Comparison of ENCODE assay signal across 11 cellular contexts in genomic region chr3:42655980-42656679, GRCh38. TPM values are rescaled to one million over a fixed set of nuclear protein-coding genes. Genes with fewer than 3 reads are reported as not detected.
DNase-seq lines count a peak whose midpoint lies in the region; ATAC-seq, FAIRE-seq and TF ChIP-seq lines count a peak whose summit lies in the region.
"Had no signal": no experiment of that assay in that cellular context is flagged by ENCODE, and none has a peak within 500 bp of the region (broad histone marks: within the 10 kb centered on the region; RNA-seq: fewer than 3 reads in every experiment).

No MANE protein-coding gene starts in this region.

- peaks cover 25 to 70% of the 10 kb centered on the region in 2 experiments for H3K79me1 ChIP-seq in IMR-90 (ENCODE audit: low read depth in 1 of 2, low read length in 2 of 2)

- no peaks in the 10 kb centered on the region for H3K36me3 ChIP-seq in ACC112 (ENCODE audit: insufficient read depth, low read length)
- H3K36me3 ChIP-seq in IMR-90 (ENCODE audit: control insufficient read depth, insufficient read depth, low read length), result peaks cover 16% of the 10 kb centered on the region; the same call in 1 of the 2 replicates

- no peak for TF ChIP-seq POLR2A in IMR-90 (IDR thresholded peaks at IDR 0.05; ENCODE audit: low read depth, low read length)

- dilution Hi-C loops in IMR-90 (cut with HindIII; ENCODE audit: low sequenced_read_pairs, unreplicated experiment), result no loop called here

- TF ChIP-seq CTCF in IMR-90 (conservative IDR thresholded peaks at IDR 0.05; ENCODE audit: low read depth, low read length) (no peak), endothelial cell (IDR thresholded peaks at IDR 0.05; ENCODE audit: unreplicated experiment) (no peak), nephron (IDR thresholded peaks at IDR 0.05; ENCODE audit: unreplicated experiment in 3 of 3) (no peak)

- peak overlapping the region; percentile 2 for H2BK5ac ChIP-seq in IMR-90 (ENCODE audit: low read depth, low read length, poor library complexity, severe bottlenecking)

- CTCF ChIA-PET in IMR-90 (lab: Yijun Ruan, JAX), result no interaction called here

- H3K27ac ChIP-seq in ACC112 (ENCODE audit: low read depth, low read length) (no peak overlapping the region), IMR-90 (ENCODE audit: insufficient read depth, low read length) (no peak overlapping the region)

- H4K20me1 ChIP-seq in IMR-90 (ENCODE audit: insufficient read depth, low read length), result peaks cover 42% of the 10 kb centered on the region

- peak overlapping the region; percentile 88 for H3K4ac ChIP-seq in IMR-90 (ENCODE audit: low read depth, low read length)

- in situ Hi-C loops in IMR-90 (cut with MboI; ENCODE audit: low sequenced_read_pairs), result no loop called here

- no peaks in the 10 kb centered on the region for H3K9me3 Mint-ChIP-seq in endothelial cell (ENCODE audit: unreplicated experiment)
- no peaks in the 10 kb centered on the region for H3K9me3 Mint-ChIP-seq in nephron

- DNase-seq in IMR-90 (peak; percentile 45), endothelial cell (ENCODE audit: low spot score) (no peak), urothelium cell line (ENCODE audit: low spot score) (no peak), DMS79 treated with DMSO at 0.1 percent for 48 hours (lab: John Stamatoyannopoulos, UW) (no peak), NOMO-1 treated with DMSO at 0.1 percent for 48 hours (lab: John Stamatoyannopoulos, UW; ENCODE audit: unreplicated experiment) (no peak), epidermal melanocyte (ENCODE audit: insufficient read length, low spot score) (no peak)
- DNase-seq: activated effector memory CD4-positive, alpha-beta T cell treated with Interleukin-2 at 50 U/mL for 16 hours; NCI-H1930 had no signal

- H3K9ac ChIP-seq in IMR-90 (ENCODE audit: low read depth, low read length), result no peak overlapping the region

- H2BK15ac ChIP-seq in IMR-90 (ENCODE audit: low read depth, low read length), result no peak overlapping the region

- no peak overlapping the region for H2BK20ac ChIP-seq in IMR-90 (ENCODE audit: low read depth, low read length)

- peaks cover 47% of the 10 kb centered on the region for H3K79me2 ChIP-seq in ACC112 (ENCODE audit: control insufficient read depth, insufficient read depth, low read length, unreplicated experiment)

- no peak overlapping the region for H3K23ac ChIP-seq in IMR-90 (ENCODE audit: low read depth, low read length)

- no peak overlapping the region; a peak in 1 of 4 replicates for H4K8ac ChIP-seq in IMR-90 (ENCODE audit: low read depth in 2 of 2, low read length in 2 of 2)

- intact Hi-C loops in IMR-90 (cut with micrococcal nuclease), result loop anchor here (5.0 kb wide), 1 partner anchor 564 kb away; the partner anchor contains the start of gene TRAK1

- no peak overlapping the region for H3K18ac ChIP-seq in IMR-90 (ENCODE audit: low read depth, low read length)

- no peak overlapping the region for H3K56ac ChIP-seq in IMR-90 (ENCODE audit: extremely low read depth, insufficient read depth, low read length)

- peak overlapping the region; percentile 89; the same call in 1 of the 2 replicates for H4K91ac ChIP-seq in IMR-90 (ENCODE audit: insufficient read depth, low read depth, low read length)

- H3K27ac Mint-ChIP-seq in endothelial cell (ENCODE audit: unreplicated experiment) (no peak overlapping the region), nephron (peak overlapping the region in 1 of 3 experiments; percentile 3)

- H3K27me3 Mint-ChIP-seq in endothelial cell (ENCODE audit: unreplicated experiment) (peaks cover 28% of the 10 kb centered on the region), nephron (ENCODE audit: low read depth) (no peaks in the 10 kb centered on the region)

- peak overlapping the region; percentile 99 for H2AK9ac ChIP-seq in IMR-90 (replicated peaks; ENCODE audit: low read depth, low read length, poor library complexity)

- H3K4me3 ChIP-seq in ACC112 (ENCODE audit: low read depth, low read length), result peak overlapping the region; percentile 83
- no peak overlapping the region for H3K4me3 ChIP-seq in IMR-90 (ENCODE audit: insufficient read depth, low read depth, low read length)

- H2BK120ac ChIP-seq in IMR-90 (ENCODE audit: low read depth, low read length), result no peak overlapping the region

- H3K14ac ChIP-seq in IMR-90 (replicated peaks; ENCODE audit: low read depth, low read length), result no peak overlapping the region

- no peak overlapping the region for H4K5ac ChIP-seq in IMR-90 (ENCODE audit: low read depth, low read length)

- peaks cover 36% of the 10 kb centered on the region for H3K4me1 Mint-ChIP-seq in endothelial cell (ENCODE audit: unreplicated experiment)
- H3K4me1 Mint-ChIP-seq in nephron, result peaks cover 35% of the 10 kb centered on the region

- no peak for ATAC-seq in IMR-90 (ENCODE audit: low read depth)

- peaks cover 42% of the 10 kb centered on the region for H3K9me1 ChIP-seq in IMR-90 (ENCODE audit: insufficient read depth, low read length)

- H3K4me2 ChIP-seq in IMR-90 (ENCODE audit: low read depth, low read length), result 0 out of 2 replicates have a peak overlapping the region, but pooled peaks have one; percentile 88

- POLR2A ChIA-PET in IMR-90 (lab: Charles Lee; ENCODE audit: unreplicated experiment), result no interaction called here

- H2AK5ac ChIP-seq in IMR-90 (ENCODE audit: low read depth, low read length), result peak overlapping the region; percentile 70

- H3K27me3 ChIP-seq in ACC112 (ENCODE audit: insufficient read depth, low read length), result no peaks in the 10 kb centered on the region
- H3K27me3 ChIP-seq in IMR-90 (ENCODE audit: control insufficient read depth, insufficient read depth, low read length), result no peaks in the 10 kb centered on the region

- TF ChIP-seq RAD21 in IMR-90 (IDR thresholded peaks at IDR 0.05; ENCODE audit: low read length), result no peak

- H3K9me3 ChIP-seq in IMR-90 (ENCODE audit: control insufficient read depth, insufficient read depth, low read length), result no peaks in the 10 kb centered on the region

- H3K4me1 ChIP-seq in ACC112 (ENCODE audit: control insufficient read depth, insufficient read depth, low read length, unreplicated experiment), result peaks cover 50% of the 10 kb centered on the region
- H3K4me1 ChIP-seq in IMR-90 (ENCODE audit: control insufficient read depth, insufficient read depth, low read length), result peaks cover 34% of the 10 kb centered on the region

- no CpG with 5 or more reads among the region's 6 CpGs for WGBS in IMR-90 (ENCODE audit: extremely low coverage in 2 of 2, insufficient read length in 1 of 2), 2 experiments

- peaks cover 8% of the 10 kb centered on the region for H3K36me3 Mint-ChIP-seq in endothelial cell (ENCODE audit: low read depth, unreplicated experiment)
- no peaks in the 10 kb centered on the region for H3K36me3 Mint-ChIP-seq in nephron (ENCODE audit: low read depth)

- no peak for FAIRE-seq in urothelium cell line (lab: Jason Lieb, UNC)

- no TSS peak for BruUV-seq in IMR-90 (replicated peaks; lab: Mats Ljungman, UMichigan)

- H2AFZ ChIP-seq in ACC112 (ENCODE audit: low read length, unreplicated experiment) (no peak overlapping the region), IMR-90 (replicated peaks; ENCODE audit: low read length, poor library complexity) (peak overlapping the region; percentile 54)

- H3K4me3 Mint-ChIP-seq in endothelial cell (ENCODE audit: unreplicated experiment), result peak overlapping the region; percentile 23
- peak overlapping the region; percentile 67 to 75 (median 72) for H3K4me3 Mint-ChIP-seq in nephron

TF ChIP-seq in IMR-90, 13 proteins besides CTCF, POLR2A, EP300 and RAD21:
- TF ChIP-seq FOS (IDR thresholded peaks at IDR 0.05; ENCODE audit: low read depth, low read length) (peak; percentile 29; the same call in 1 of the 2 replicates), CHD1 (IDR thresholded peaks at IDR 0.05; ENCODE audit: low read depth, low read length) (no peak)

RNA-seq across cellular contexts. Expression of gene ZBTB47, which starts 2.6 kb away (rescaled TPM):
- total RNA-seq in IMR-90 (2012; rRNA removed) (9.7 and 10.9 TPM in 2 replicates), endothelial cell (ENCODE audit: unreplicated experiment) (20.5 TPM)
- 16.8 and 17.3 TPM in 2 replicates for polyA plus RNA-seq in IMR-90 (2012; rRNA removed)
- polyA plus RNA-seq in IMR-90 (2012; cell fraction: cytosol; rRNA removed), result 7.1 and 19.6 TPM in 2 replicates
- 23.6 and 53.1 TPM in 2 replicates for polyA plus RNA-seq in IMR-90 (2012; cell fraction: nucleus; rRNA removed; ENCODE audit: low replicate concordance)

RNA-seq across cellular contexts. Expression of gene KLHL40, which starts 29.2 kb away (rescaled TPM):
- total RNA-seq in IMR-90 (2012; rRNA removed), result not detected in 2 replicates
- not detected in 2 replicates for polyA plus RNA-seq in IMR-90 (2012; rRNA removed)
- not detected in 2 replicates for polyA plus RNA-seq in IMR-90 (2012; cell fraction: cytosol; rRNA removed)
- polyA plus RNA-seq in IMR-90 (2012; cell fraction: nucleus; rRNA removed; ENCODE audit: low replicate concordance), result not detected in 2 replicates
- total RNA-seq in endothelial cell (ENCODE audit: unreplicated experiment), result not detected
- total RNA-seq: T-helper 1 cell treated with Interleukin-12 subunit alpha and Interleukin-12 subunit beta and Interleukin-4 antibody, amounts not matched to agents 30 ng/mL and 1 ng/mL, for 36 hours had no signal

RNA-seq across cellular contexts. Expression of gene HHATL, which starts 46.5 kb away (rescaled TPM):
- total RNA-seq in IMR-90 (2012; rRNA removed), result not detected in 2 replicates
- not detected in 2 replicates for polyA plus RNA-seq in IMR-90 (2012; rRNA removed)
- polyA plus RNA-seq in IMR-90 (2012; cell fraction: cytosol; rRNA removed), result not detected in 2 replicates
- not detected in 2 replicates for polyA plus RNA-seq in IMR-90 (2012; cell fraction: nucleus; rRNA removed; ENCODE audit: low replicate concordance)
- not detected for total RNA-seq in endothelial cell (ENCODE audit: unreplicated experiment)
- total RNA-seq: T-helper 1 cell treated with Interleukin-12 subunit alpha and Interleukin-12 subunit beta and Interleukin-4 antibody, amounts not matched to agents 30 ng/mL and 1 ng/mL, for 36 hours had no signal

RNA-seq across cellular contexts. Expression of gene NKTR, which starts 55.6 kb away (rescaled TPM):
- 24.0 and 51.4 TPM in 2 replicates for total RNA-seq in IMR-90 (2012; rRNA removed)
- polyA plus RNA-seq in IMR-90 (2012; rRNA removed), result 20.0 and 30.7 TPM in 2 replicates
- 1.4 and 2.1 TPM in 2 replicates for polyA plus RNA-seq in IMR-90 (2012; cell fraction: cytosol; rRNA removed)
- 15.7 and 154 TPM in 2 replicates for polyA plus RNA-seq in IMR-90 (2012; cell fraction: nucleus; rRNA removed; ENCODE audit: low replicate concordance)
- total RNA-seq in endothelial cell (ENCODE audit: unreplicated experiment), result 118 TPM
